ENCODE assay signal across 8 cellular contexts in genomic region chr19:41531438-41532311, GRCh38. TPM values are rescaled to one million over a fixed set of nuclear protein-coding genes. Genes with fewer than 3 reads are reported as not detected.
DNase-seq lines count a peak whose midpoint lies in the region; ATAC-seq and TF ChIP-seq lines count a peak whose summit lies in the region.

No MANE protein-coding gene starts in this region.

- H3K36me3 ChIP-seq in RWPE2 (ENCODE audit: low read depth) = no peaks in the 10 kb centered on the region
- H3K36me3 ChIP-seq in heart right ventricle = no peaks in the 10 kb centered on the region

- H3K4me3 ChIP-seq in RWPE2 (ENCODE audit: severe bottlenecking) (no peak overlapping the region), heart right ventricle (peak overlapping the region in 6 of 10 donors; percentile 17 to 37 (median 26))

- no peak overlapping the region for H3K27ac ChIP-seq in RWPE2 (ENCODE audit: poor library complexity, severe bottlenecking)
- H3K27ac ChIP-seq in heart right ventricle = peak overlapping the region; percentile 43 to 94 (median 78)

- H3K9me3 ChIP-seq in RWPE2 (ENCODE audit: severe bottlenecking) (no peaks in the 10 kb centered on the region), heart right ventricle (peaks cover 0 to 26% (median 13%) of the 10 kb centered on the region in 11 donors)

- ATAC-seq in GM21786 (IDR thresholded peaks at IDR 0.05; ENCODE audit: unreplicated experiment) = peak; percentile 41
- peak; percentile 41; the same call in 1 of the 3 replicates for ATAC-seq in RWPE2 (ENCODE audit: low read depth)
- ATAC-seq in heart right ventricle = peak; percentile 92 to 96 (median 96)
- no peak for ATAC-seq in GM18519 (IDR thresholded peaks at IDR 0.05; ENCODE audit: low FRiP score, unreplicated experiment)
- ATAC-seq in GM18517 (IDR thresholded peaks at IDR 0.05; ENCODE audit: unreplicated experiment) = no peak

- DNase-seq in AML-193 (lab: John Stamatoyannopoulos, UW) (peak; percentile 98), RWPE2 (ENCODE audit: low spot score) (no peak), heart right ventricle (peak; percentile 69 to 92)
- DNase-seq in activated naive CD4-positive, alpha-beta T cell treated with Interleukin-2 at 50 U/mL for 16 hours = peak; percentile 82
- DNase-seq in stimulated activated CD4-positive, alpha-beta T cell treated with anti-CD3 and anti-CD28 coated beads, Interleukin-1b, Interleukin-23, amount 100 ng/mL, for 24 hours (ENCODE audit: low read depth in 4 of 4, low spot score in 1 of 4) = peak in 3 of 4 experiments; percentile 59 to 72 (median 67)

- peaks cover 32% of the 10 kb centered on the region for H3K27me3 ChIP-seq in RWPE2 (ENCODE audit: insufficient read depth, poor library complexity, severe bottlenecking)
- peaks cover 0 to 5% (median 2%) of the 10 kb centered on the region in 7 donors for H3K27me3 ChIP-seq in heart right ventricle

- WGBS in heart right ventricle, 2 donors = 22 to 32% methylated on average over 13 of the region's 13 CpGs

- intact Hi-C loops in heart right ventricle (cut with DNase I) = loop anchor here in 1 of 10 donors (5.0 kb wide), 1 partner anchor 74 kb away; no protein-coding TSS in a partner anchor

- H3K4me1 ChIP-seq in RWPE2 (ENCODE audit: insufficient read depth, poor library complexity, severe bottlenecking) (no peaks in the 10 kb centered on the region), heart right ventricle (peaks cover 0 to 65% (median 16%) of the 10 kb centered on the region in 9 donors)

- TF ChIP-seq CTCF in RWPE2 (IDR thresholded peaks at IDR 0.05; ENCODE audit: poor library complexity, severe bottlenecking) = no peak
- TF ChIP-seq CTCF in heart right ventricle (IDR thresholded peaks at IDR 0.05) = no peak

RNA-seq across cellular contexts. Expression of gene CEACAM21, which starts 44.3 kb away (rescaled TPM):
- total RNA-seq in heart right ventricle = 1 to 10 TPM in 3 of 10 donors, under 1 TPM in 6, not detected in 1; 0.26 to 3.3 (median 0.57) TPM
- under 1 TPM; 0.41 to 0.59 TPM for polyA plus RNA-seq in heart right ventricle

Comparison
In these comparisons a context has a peak if more than half of its experiments do, and no peak if none do; other contexts are left out.
1. ATAC-seq: peak in GM21786 (single experiment), RWPE2 (single experiment) and heart right ventricle (8 of 8); none in GM18519 (single experiment) and GM18517 (single experiment).